9 cellular contexts compared by ENCODE assay signal in genomic region chr5:135833961-135834638, GRCh38. TPM values are rescaled to one million over a fixed set of nuclear protein-coding genes. Genes with fewer than 3 reads are reported as not detected.
A peak's percentile ranks its signal among the peaks of the same experiment; 100 is the strongest.
DNase-seq lines count a peak whose midpoint lies in the region; ATAC-seq and TF ChIP-seq lines count a peak whose summit lies in the region.
"Had no signal": no experiment of that assay in that cellular context is flagged by ENCODE, and none has a peak within 500 bp of the region (broad histone marks: within the 10 kb centered on the region; RNA-seq: fewer than 3 reads in every experiment).

No MANE protein-coding gene starts in this region.

- no peaks in the 10 kb centered on the region for H4K20me1 ChIP-seq in mammary epithelial cell (ENCODE audit: insufficient read depth, low read length)

- intact Hi-C loops in mammary epithelial cell (cut with micrococcal nuclease): no loop called here
- intact Hi-C loops in activated naive CD4-positive, alpha-beta T cell treated with anti-CD3 and anti-CD28 coated beads for 36 hours (cut with micrococcal nuclease): loop anchor here (1.0 kb wide), 1 partner anchor 268 kb away; no protein-coding TSS in a partner anchor

- H2AFZ ChIP-seq in mammary epithelial cell (ENCODE audit: low read depth, low read length) (peak overlapping the region; percentile 88), mesenchymal stem cell (ENCODE audit: low read depth, low read length) (no peak overlapping the region)

- no peak overlapping the region for H3K4me3 Mint-ChIP-seq in stimulated activated memory B cell treated with anti-CD40 and anti-IgM and Interleukin-4, amounts not matched to agents 10 μg/mL and 1 μg/mL and 100 μg/mL, for 72 hours
- H3K4me3 Mint-ChIP-seq in activated naive CD4-positive, alpha-beta T cell treated with anti-CD3 and anti-CD28 coated beads for 36 hours: no peak overlapping the region
- H3K4me3 Mint-ChIP-seq: activated B cell treated with CpG ODN at 0.5 μM for 24 hours had no signal

- no peak overlapping the region for H4K91ac ChIP-seq in mesenchymal stem cell (ENCODE audit: low read length)

- H2BK120ac ChIP-seq in mesenchymal stem cell (ENCODE audit: low read depth, low read length): no peak overlapping the region

- H3K36me3 ChIP-seq in mammary epithelial cell (ENCODE audit: insufficient read depth, low read length) (no peaks in the 10 kb centered on the region), mesenchymal stem cell (ENCODE audit: control insufficient read depth in 1 of 2, insufficient read depth in 2 of 2, low read depth in 1 of 2, low read length in 2 of 2) (no peaks in the 10 kb centered on the region)

- peak; percentile 65 to 66 for TF ChIP-seq CTCF in mammary epithelial cell (conservative IDR thresholded peaks at IDR 0.05 in 1 of 2, IDR thresholded peaks at IDR 0.05 in 1 of 2; ENCODE audit: extremely low read depth in 1 of 2, insufficient read depth in 1 of 2, low read depth in 1 of 2, low read length in 2 of 2)

- no peak overlapping the region for H3K18ac ChIP-seq in mesenchymal stem cell (ENCODE audit: low read depth in 1 of 2, low read length in 2 of 2)

- H3K9me3 ChIP-seq in mammary epithelial cell (replicated peaks; ENCODE audit: insufficient read depth, low read length) (peaks cover 2% of the 10 kb centered on the region), mesenchymal stem cell (ENCODE audit: control insufficient read depth, low read length) (no peaks in the 10 kb centered on the region)

- H2BK15ac ChIP-seq in mesenchymal stem cell (ENCODE audit: low read depth, poor library complexity, severe bottlenecking): no peak overlapping the region

- ATAC-seq in HG03097 (IDR thresholded peaks at IDR 0.05; ENCODE audit: low FRiP score, unreplicated experiment): peak; percentile 95
- ATAC-seq in stimulated activated memory B cell treated with anti-CD40 and anti-IgM and Interleukin-4, amounts not matched to agents 10 μg/mL and 1 μg/mL and 100 μg/mL, for 72 hours: no peak

- WGBS in mammary epithelial cell (ENCODE audit: low coverage, missing lambda C conversion rate): 30% methylated on average over 14 of the region's 16 CpGs
- 35% methylated on average over 16 of the region's 16 CpGs for WGBS in mesenchymal stem cell

- peak overlapping the region; percentile 100 for H3K4me2 ChIP-seq in mammary epithelial cell (ENCODE audit: insufficient read depth, low read depth, low read length)
- H3K4me2 ChIP-seq in mesenchymal stem cell (ENCODE audit: low read length, poor library complexity, severe bottlenecking): peak overlapping the region; percentile 80

- no peak overlapping the region for H4K8ac ChIP-seq in mesenchymal stem cell (ENCODE audit: low read length)

- H3K9ac ChIP-seq in mammary epithelial cell (ENCODE audit: insufficient read depth, low read length) (no peak overlapping the region), mesenchymal stem cell (ENCODE audit: low read length) (no peak overlapping the region)

- H2AK5ac ChIP-seq in mesenchymal stem cell (ENCODE audit: low read length, severe bottlenecking): no peak overlapping the region

- BruUV-seq in mammary epithelial cell (replicated peaks; lab: Mats Ljungman, UMichigan): no TSS peak

- H3K79me1 ChIP-seq in mesenchymal stem cell (replicated peaks; ENCODE audit: low read length, poor library complexity, severe bottlenecking): no peaks in the 10 kb centered on the region

- peaks cover 7% of the 10 kb centered on the region for H3K4me1 Mint-ChIP-seq in stimulated activated memory B cell treated with anti-CD40 and anti-IgM and Interleukin-4, amounts not matched to agents 10 μg/mL and 1 μg/mL and 100 μg/mL, for 72 hours
- H3K4me1 Mint-ChIP-seq in activated naive CD4-positive, alpha-beta T cell treated with anti-CD3 and anti-CD28 coated beads for 36 hours (ENCODE audit: low read depth): peaks cover 4% of the 10 kb centered on the region

- in situ Hi-C loops in mammary epithelial cell (cut with MboI; ENCODE audit: low sequenced_read_pairs in 2 of 2): loop anchor here (5.0 to 25.0 kb wide), 4 partner anchors 97 to 369 kb away; no protein-coding TSS in a partner anchor

- DNase-seq in DMS53 (lab: John Stamatoyannopoulos, UW) (peak; percentile 28), DMS53 treated with DMSO at 0.1 percent for 48 hours (lab: John Stamatoyannopoulos, UW; ENCODE audit: unreplicated experiment) (no peak), mammary epithelial cell (no peak), mesenchymal stem cell (peak; percentile 44), Kasumi-1 (lab: John Stamatoyannopoulos, UW) (no peak)
- no peak for DNase-seq in activated naive CD4-positive, alpha-beta T cell treated with anti-CD3 and anti-CD28 coated beads for 36 hours
- DNase-seq: activated B cell treated with CpG ODN at 0.5 μM for 24 hours had no signal

- H3K36me3 Mint-ChIP-seq in stimulated activated memory B cell treated with anti-CD40 and anti-IgM and Interleukin-4, amounts not matched to agents 10 μg/mL and 1 μg/mL and 100 μg/mL, for 72 hours: no peaks in the 10 kb centered on the region
- peaks cover 2% of the 10 kb centered on the region for H3K36me3 Mint-ChIP-seq in activated naive CD4-positive, alpha-beta T cell treated with anti-CD3 and anti-CD28 coated beads for 36 hours (ENCODE audit: low read depth)

- H3K14ac ChIP-seq in mesenchymal stem cell (ENCODE audit: low read length in 2 of 2): no peak overlapping the region

- H3K27ac Mint-ChIP-seq in stimulated activated memory B cell treated with anti-CD40 and anti-IgM and Interleukin-4, amounts not matched to agents 10 μg/mL and 1 μg/mL and 100 μg/mL, for 72 hours: no peak overlapping the region
- H3K27ac Mint-ChIP-seq in activated naive CD4-positive, alpha-beta T cell treated with anti-CD3 and anti-CD28 coated beads for 36 hours: no peak overlapping the region
- H3K27ac Mint-ChIP-seq: activated B cell treated with CpG ODN at 0.5 μM for 24 hours had no signal

- peaks cover 14% of the 10 kb centered on the region for H3K9me3 Mint-ChIP-seq in stimulated activated memory B cell treated with anti-CD40 and anti-IgM and Interleukin-4, amounts not matched to agents 10 μg/mL and 1 μg/mL and 100 μg/mL, for 72 hours
- peaks cover 10% of the 10 kb centered on the region for H3K9me3 Mint-ChIP-seq in activated naive CD4-positive, alpha-beta T cell treated with anti-CD3 and anti-CD28 coated beads for 36 hours

- H2BK5ac ChIP-seq in mesenchymal stem cell (ENCODE audit: low read depth, low read length, poor library complexity, severe bottlenecking): no peak overlapping the region

- H3K23ac ChIP-seq in mesenchymal stem cell (ENCODE audit: low read length in 2 of 2): no peak overlapping the region

- H3K27ac ChIP-seq in mammary epithelial cell (ENCODE audit: insufficient read depth, low read depth, low read length) (no peak overlapping the region), mesenchymal stem cell (ENCODE audit: low read length, poor library complexity, severe bottlenecking) (no peak overlapping the region)

- no peak overlapping the region for H3K4ac ChIP-seq in mesenchymal stem cell (ENCODE audit: low read depth in 1 of 2, low read length in 2 of 2)

- H2BK12ac ChIP-seq in mesenchymal stem cell (ENCODE audit: low read length in 2 of 2): no peak overlapping the region

- H3K4me1 ChIP-seq in mammary epithelial cell (ENCODE audit: insufficient read depth, low read length) (peaks cover 10% of the 10 kb centered on the region), mesenchymal stem cell (ENCODE audit: control insufficient read depth, insufficient read depth, low read depth, low read length) (peaks cover 12% of the 10 kb centered on the region)

- H3K4me3 ChIP-seq in mammary epithelial cell (replicated peaks in 1 of 3; ENCODE audit: insufficient read depth in 1 of 3, low read depth in 2 of 3, low read length in 3 of 3) (peak overlapping the region; percentile 37 to 57 (median 38)), mesenchymal stem cell (ENCODE audit: insufficient read depth in 1 of 2, low read depth in 1 of 2, low read length in 2 of 2) (peak overlapping the region in 1 of 2 experiments; percentile 68)

- CTCF ChIA-PET in mammary epithelial cell (lab: Charles Lee; ENCODE audit: low non-redundant PET): no interaction called here
- CTCF ChIA-PET in activated naive CD4-positive, alpha-beta T cell treated with anti-CD3 and anti-CD28 coated beads for 36 hours (lab: Charles Lee): interaction anchor here (1.4 to 1.5 kb wide), 2 partner anchors 372 to 376 kb away, joined by 3 to 6 read pairs; no protein-coding TSS in a partner anchor

- H3K27me3 ChIP-seq in mammary epithelial cell (ENCODE audit: insufficient read depth, low read length): peaks cover 4% of the 10 kb centered on the region
- peaks cover 79 to 94% of the 10 kb centered on the region in 2 experiments for H3K27me3 ChIP-seq in mesenchymal stem cell (ENCODE audit: control insufficient read depth in 1 of 2, insufficient read depth in 1 of 2, low read length in 2 of 2)

- dilution Hi-C loops in mammary epithelial cell (cut with HindIII; ENCODE audit: low sequenced_read_pairs): loop anchor here (5.0 kb wide), 3 partner anchors 92 to 372 kb away; no protein-coding TSS in a partner anchor

- peaks cover 54% of the 10 kb centered on the region for H3K27me3 Mint-ChIP-seq in stimulated activated memory B cell treated with anti-CD40 and anti-IgM and Interleukin-4, amounts not matched to agents 10 μg/mL and 1 μg/mL and 100 μg/mL, for 72 hours
- H3K27me3 Mint-ChIP-seq in activated naive CD4-positive, alpha-beta T cell treated with anti-CD3 and anti-CD28 coated beads for 36 hours (ENCODE audit: low read depth): peaks cover 56% of the 10 kb centered on the region

- no peaks in the 10 kb centered on the region for H3K79me2 ChIP-seq in mammary epithelial cell (ENCODE audit: insufficient read depth, low read length)

RNA-seq across cellular contexts. Expression of gene SLC25A48, which starts 0.4 kb away (rescaled TPM):
- under 1 TPM in 1 of 2 donors, not detected in 1; 0.17 TPM for total RNA-seq in mammary epithelial cell
- polyA plus RNA-seq in mammary epithelial cell: 0.05 TPM
- not detected for polyA minus RNA-seq in mammary epithelial cell
- not detected for polyA plus RNA-seq in mesenchymal stem cell (2013, experiment 1 of 2)
- not detected for polyA plus RNA-seq in mesenchymal stem cell (2013, experiment 2 of 2)
- total RNA-seq in activated naive CD4-positive, alpha-beta T cell treated with anti-CD3 and anti-CD28 coated beads for 36 hours: not detected
- total RNA-seq: activated B cell treated with CpG ODN at 0.5 μM for 24 hours had no signal

Comparison
In these comparisons a context has a peak if more than half of its experiments do, and no peak if none do; other contexts are left out.
1. DNase-seq: peak in DMS53 (single experiment) and mesenchymal stem cell (single experiment); none in DMS53 treated with DMSO at 0.1 percent for 48 hours (single experiment), mammary epithelial cell (single experiment), Kasumi-1 (0 of 2) and activated naive CD4-positive, alpha-beta T cell treated with anti-CD3 and anti-CD28 coated beads for 36 hours (single experiment).